In the genomic region with DNA sequence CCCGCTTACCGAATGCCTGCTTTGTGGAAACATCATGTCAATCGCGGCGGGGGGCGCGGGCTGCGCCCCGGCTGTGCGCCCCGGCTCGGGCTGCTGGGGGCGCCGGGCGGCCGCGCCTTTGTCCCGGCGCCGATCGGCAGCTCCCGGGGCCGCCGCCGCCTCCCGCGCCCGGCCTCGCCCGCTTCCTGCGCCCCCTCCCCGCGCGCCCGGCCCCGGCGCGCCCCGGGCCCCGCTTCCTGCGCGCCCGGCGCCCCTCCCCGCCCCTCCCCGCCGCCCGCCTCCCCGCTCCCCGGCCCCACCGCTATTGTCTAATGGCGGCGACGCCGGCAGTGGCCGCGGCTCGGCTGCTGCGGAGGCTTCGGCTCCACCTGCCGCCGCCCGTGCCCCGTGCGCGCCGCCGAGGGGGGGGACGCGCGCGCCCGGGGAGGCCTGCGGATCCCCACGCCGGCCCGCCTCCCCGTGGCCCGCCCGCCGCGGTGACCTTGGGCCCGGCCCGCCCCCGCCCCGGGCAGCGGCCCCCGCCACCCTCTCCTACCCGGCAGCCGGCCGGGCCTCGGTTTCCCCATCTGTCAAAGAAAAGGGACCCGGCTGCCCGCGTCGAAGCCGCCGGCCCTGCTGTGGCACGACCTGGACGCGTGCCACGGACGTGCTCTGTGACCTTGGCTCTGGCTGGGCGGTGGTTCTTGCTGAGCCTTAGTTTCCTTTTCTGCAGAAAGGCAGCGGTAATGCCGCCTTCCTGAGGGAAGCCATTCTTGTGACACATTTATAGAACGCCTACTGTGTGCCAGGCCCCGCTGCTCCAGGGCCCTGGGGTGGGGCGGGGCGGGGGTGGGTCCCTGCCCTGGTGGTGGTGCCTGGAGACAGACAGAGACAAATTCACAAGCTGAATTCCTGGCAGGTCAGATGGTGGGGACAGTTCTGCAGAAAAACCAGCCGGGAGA, we compare ENCODE assay signal across 8 cellular contexts. TPM values are rescaled to one million over a fixed set of nuclear protein-coding genes. Genes with fewer than 3 reads are reported as not detected.
DNase-seq lines count a peak whose midpoint lies in the region; ATAC-seq, FAIRE-seq and TF ChIP-seq lines count a peak whose summit lies in the region.

A gene with protein sequence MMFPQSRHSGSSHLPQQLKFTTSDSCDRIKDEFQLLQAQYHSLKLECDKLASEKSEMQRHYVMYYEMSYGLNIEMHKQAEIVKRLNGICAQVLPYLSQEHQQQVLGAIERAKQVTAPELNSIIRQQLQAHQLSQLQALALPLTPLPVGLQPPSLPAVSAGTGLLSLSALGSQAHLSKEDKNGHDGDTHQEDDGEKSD (minus strand): TSS at position 331 of the 941 bp plus-strand sequence. CDS start 295 bp downstream, at position 36.

- no peak for FAIRE-seq in kidney (lab: Jason Lieb, UNC)

- CTCF ChIA-PET in activated B cell treated with CpG ODN at 0.5 μM for 24 hours (lab: Charles Lee) = no interaction called here

- peak within 1 kb of the TSS; percentile 89 for H3K27ac Mint-ChIP-seq in activated B cell treated with CpG ODN at 0.5 μM for 24 hours

- peaks cover 65% of the 10 kb centered on the region for H3K4me1 Mint-ChIP-seq in activated B cell treated with CpG ODN at 0.5 μM for 24 hours

- peaks cover 27% of the 10 kb centered on the region for H3K36me3 Mint-ChIP-seq in activated B cell treated with CpG ODN at 0.5 μM for 24 hours (ENCODE audit: low read depth)

- H3K9ac ChIP-seq in MM.1S (ENCODE audit: low read length) = peak within 1 kb of the TSS; percentile 47; the same call in 1 of the 2 replicates
- peak within 1 kb of the TSS; percentile 60 to 78 for H3K9ac ChIP-seq in kidney (ENCODE audit: low read length in 2 of 2)

- H3K4me2 ChIP-seq in MM.1S (ENCODE audit: low read depth, low read length) = peak within 1 kb of the TSS; percentile 57

- 0 out of 2 replicates have a peak, but pooled peaks cover 3% of the 10 kb centered on the region for H3F3A ChIP-seq in MM.1S (ENCODE audit: insufficient read depth, low read length)

- peak; percentile 43 for ATAC-seq in activated B cell treated with CpG ODN at 0.5 μM for 24 hours (ENCODE audit: low read depth)
- no peak for ATAC-seq in GM18519 (IDR thresholded peaks at IDR 0.05; ENCODE audit: low FRiP score, unreplicated experiment)
- ATAC-seq in GM21447 (IDR thresholded peaks at IDR 0.05; ENCODE audit: unreplicated experiment) = no peak

- H3K27ac ChIP-seq in MM.1S (ENCODE audit: low read length) (no peak within 1 kb of the TSS), kidney (ENCODE audit: low read depth in 2 of 2, low read length in 2 of 2) (peak within 1 kb of the TSS; percentile 94)

- H3K4me3 ChIP-seq in GM12864 (ENCODE audit: low read depth, low read length) (peak within 1 kb of the TSS; percentile 92), MM.1S (ENCODE audit: low read length) (peak within 1 kb of the TSS; percentile 57), cardiac fibroblast (replicated peaks in 1 of 2; ENCODE audit: low read depth in 2 of 2, low read length in 2 of 2) (peak within 1 kb of the TSS; percentile 76 to 93), kidney (ENCODE audit: low read length in 2 of 2) (peak within 1 kb of the TSS; percentile 58 to 67)

- H3K9me2 ChIP-seq in MM.1S (replicated peaks; ENCODE audit: insufficient read depth, low read length) = no peaks in the 10 kb centered on the region

- peak within 1 kb of the TSS; percentile 84 for H3K4me3 Mint-ChIP-seq in activated B cell treated with CpG ODN at 0.5 μM for 24 hours

- no peaks in the 10 kb centered on the region for H3K27me3 Mint-ChIP-seq in activated B cell treated with CpG ODN at 0.5 μM for 24 hours

- DNase-seq in GM12864 (ENCODE audit: low read depth) = peak; percentile 25
- peak; percentile 45 for DNase-seq in MM.1S
- DNase-seq in activated B cell treated with CpG ODN at 0.5 μM for 24 hours = peak; percentile 76
- DNase-seq in cardiac fibroblast (ENCODE audit: low read depth in 2 of 2) = peak; percentile 32 to 62
- DNase-seq in kidney = peak; percentile 90
- peak; percentile 44 to 55 for DNase-seq in stimulated activated CD4-positive, alpha-beta T cell treated with anti-CD3 and anti-CD28 coated beads, Interleukin-15, amount 100 ng/mL, for 48 hours (ENCODE audit: low read depth in 2 of 2)

- no peaks in the 10 kb centered on the region for H3K9me3 Mint-ChIP-seq in activated B cell treated with CpG ODN at 0.5 μM for 24 hours

- intact Hi-C loops in activated B cell treated with CpG ODN at 0.5 μM for 24 hours (cut with micrococcal nuclease) = loop anchor here (5.0 kb wide), 2 partner anchors 110 to 115 kb away; partner anchors contain the start of gene S1PR4
- intact Hi-C loops in kidney (cut with DNase I) = no loop called here

- POLR2A ChIA-PET in activated B cell treated with CpG ODN at 0.5 μM for 24 hours (lab: Charles Lee) = interaction anchor here (0.5 to 3.2 kb wide), 9 partner anchors 10 to 1769 kb away, joined by 4 to 28 read pairs (median 5); no protein-coding TSS in a partner anchor

- no peaks in the 10 kb centered on the region for H4K20me1 ChIP-seq in MM.1S (ENCODE audit: insufficient read depth, low read length)

- H3K4me1 ChIP-seq in MM.1S (ENCODE audit: low read length) (peaks cover 5% of the 10 kb centered on the region; the same call in 1 of the 2 replicates), kidney (ENCODE audit: control insufficient read depth in 1 of 2, insufficient read depth in 1 of 2, low read depth in 1 of 2, low read length in 2 of 2) (peaks cover 15 to 29% of the 10 kb centered on the region in 2 donors)

- TF ChIP-seq CTCF in GM12864 (IDR thresholded peaks at IDR 0.05; ENCODE audit: low read depth, low read length, missing control alignments) = no peak
- TF ChIP-seq CTCF in MM.1S (IDR thresholded peaks at IDR 0.05; ENCODE audit: low read length) = no peak
- TF ChIP-seq CTCF in activated B cell treated with CpG ODN at 0.5 μM for 24 hours (IDR thresholded peaks at IDR 0.05) = no peak
- no peak for TF ChIP-seq CTCF in cardiac fibroblast (IDR thresholded peaks at IDR 0.05; ENCODE audit: low read depth, low read length)
- no peak for TF ChIP-seq CTCF in kidney (IDR thresholded peaks at IDR 0.05; ENCODE audit: borderline replicate concordance, extremely low read depth, insufficient read depth)

- H3K36me3 ChIP-seq in MM.1S (replicated peaks; ENCODE audit: insufficient read depth, low read length) (no peaks in the 10 kb centered on the region), kidney (ENCODE audit: control insufficient read depth in 1 of 2, insufficient read depth in 2 of 2, low read length in 2 of 2) (peaks cover 4 to 17% of the 10 kb centered on the region in 2 donors)

- H3K9me3 ChIP-seq in MM.1S (replicated peaks; ENCODE audit: insufficient read depth, low read length) = no peaks in the 10 kb centered on the region
- no peaks in the 10 kb centered on the region for H3K9me3 ChIP-seq in kidney (ENCODE audit: control insufficient read depth in 1 of 2, low read length in 2 of 2)

- H3K27me3 ChIP-seq in MM.1S (replicated peaks; ENCODE audit: insufficient read depth, low read length) = peaks cover 28% of the 10 kb centered on the region

- 0 out of 2 replicates have a peak within 1 kb of the TSS, but pooled peaks have one; percentile 48 for H2AFZ ChIP-seq in MM.1S (ENCODE audit: low read length)

- H3K79me2 ChIP-seq in MM.1S (ENCODE audit: low read length) = no peaks in the 10 kb centered on the region

RNA-seq across cellular contexts. Expression of the gene that starts here (rescaled TPM):
- total RNA-seq in activated B cell treated with CpG ODN at 0.5 μM for 24 hours (323 TPM in 2 replicates), kidney (526 TPM)
- polyA plus RNA-seq in kidney (ENCODE audit: insufficient read depth, low read depth, low replicate concordance) = 580 TPM

Comparison
In these comparisons a context has a peak if more than half of its experiments do, and no peak if none do; other contexts are left out.
1. DNase-seq: peak in every context shown above with its lines; median percentile 90 in kidney; 76 in activated B cell treated with CpG ODN at 0.5 μM for 24 hours; 50 in stimulated activated CD4-positive, alpha-beta T cell treated with anti-CD3 and anti-CD28 coated beads, Interleukin-15, amount 100 ng/mL, for 48 hours; 47 in cardiac fibroblast; 45 in MM.1S; 25 in GM12864.